Comparison of ENCODE assay signal across 29 cellular contexts in the genomic region with DNA sequence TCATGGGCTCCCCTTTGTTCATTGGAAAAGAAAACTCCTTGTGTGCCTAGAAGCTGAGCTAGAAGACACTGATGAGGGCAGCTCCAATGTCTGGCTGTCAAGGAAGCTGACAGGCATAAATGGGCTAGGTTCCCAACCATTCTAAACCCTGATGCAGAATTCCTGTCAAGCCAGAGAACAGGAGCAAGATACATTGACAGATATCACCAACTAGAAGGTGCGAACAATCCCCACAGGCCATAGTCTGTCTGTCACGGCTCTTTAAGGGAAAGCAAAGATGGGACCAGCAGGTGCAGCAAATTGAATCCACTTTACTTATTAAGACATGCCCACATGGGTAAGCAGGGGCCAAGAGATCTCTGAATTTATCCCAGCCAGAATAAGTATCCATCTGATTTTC.
"Had no signal": no experiment of that assay in that cellular context is flagged by ENCODE, and none has a peak within 500 bp of the region (broad histone marks: within the 10 kb centered on the region; RNA-seq: fewer than 3 reads in every experiment).

No MANE protein-coding gene starts in this region.

- ATAC-seq: activated CD8-positive, alpha-beta T cell treated with anti-CD3 and anti-CD28 coated beads for 36 hours; activated T-cell treated with anti-CD3 and anti-CD28 coated beads, Interleukin-2, amount 50 U/mL, for 72 hours; activated T-helper 17 cell treated with anti-CD3 and anti-CD28 coated beads, Interleukin-2, amount 50 U/mL, for 72 hours; K562; PC-3; Right ventricle myocardium inferior had no signal

- H3K36me3 ChIP-seq: brain microvascular endothelial cell, cardiac muscle cell had no signal

- FAIRE-seq: K562, RCC 7860, TTC549 had no signal

- DNase-seq: activated CD4-positive, alpha-beta T cell treated with anti-CD3 and anti-CD28 coated beads, Interleukin-2, amount 10 ng/mL, durations not matched to agents 24 days and 14 days; activated CD4-positive, alpha-beta T cell treated with anti-CD3 and anti-CD28 coated beads, Interleukin-2, amount 50 U/mL, for 4 hours; activated CD8-positive, alpha-beta T cell treated with anti-CD3 and anti-CD28 coated beads for 36 hours; activated effector memory CD4-positive, alpha-beta T cell treated with anti-CD3 and anti-CD28 coated beads, Interleukin-2, amount 50 U/mL, for 16 hours; activated naive CD4-positive, alpha-beta T cell; activated naive CD4-positive, alpha-beta T cell treated with anti-CD3 and anti-CD28 coated beads, Interleukin-2, amount 50 U/mL, for 16 hours; activated naive CD8-positive, alpha-beta T cell treated with anti-CD3 and anti-CD28 coated beads for 36 hours; activated T-cell treated with anti-CD3 and anti-CD28 coated beads, Interleukin-2, amount 50 U/mL, for 1 hour; activated T-cell treated with anti-CD3 and anti-CD28 coated beads, Interleukin-2, amount 50 U/mL, for 72 hours; amniotic stem cell; aorta; brain microvascular endothelial cell; NCI-H1092 treated with DMSO at 0.1 percent for 48 hours; NCI-H1417; NCI-H146; NCI-H187; NCI-H2029 treated with DMSO at 0.1 percent for 48 hours; NCI-H2107; NCI-H226; NCI-H524 treated with DMSO at 0.1 percent for 48 hours; PC-3; SIG-M5 had no signal

- H3K27me3 ChIP-seq: brain microvascular endothelial cell, cardiac muscle cell had no signal

- H3K27ac ChIP-seq: brain microvascular endothelial cell, cardiac muscle cell, RWPE1 had no signal

- H3K4me3 ChIP-seq: cardiac muscle cell, K562 had no signal
